12 cellular contexts compared by ENCODE assay signal in the genomic region with DNA sequence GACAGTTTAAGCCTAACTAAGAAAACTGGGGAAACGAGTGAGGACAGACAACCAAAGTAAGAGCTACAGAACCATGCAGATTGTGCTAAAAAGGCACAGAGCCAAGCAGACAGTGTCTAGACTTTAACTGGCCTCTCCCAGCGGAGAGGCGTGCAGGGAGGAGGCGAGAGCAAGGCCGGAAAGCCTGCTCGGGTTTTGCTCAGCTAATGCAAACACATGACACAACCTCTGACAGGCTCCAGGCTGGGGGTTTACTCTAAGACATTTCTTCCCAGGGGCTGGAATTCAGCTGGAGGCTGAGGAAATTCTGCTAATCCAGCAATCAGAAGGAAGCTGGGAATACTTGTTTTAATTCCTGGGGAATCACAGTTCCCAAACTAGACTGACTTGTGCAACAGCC. TPM values are rescaled to one million over a fixed set of nuclear protein-coding genes. Genes with fewer than 3 reads are reported as not detected.
DNase-seq lines count a peak whose midpoint lies in the region; ATAC-seq and TF ChIP-seq lines count a peak whose summit lies in the region.
"Had no signal": no experiment of that assay in that cellular context is flagged by ENCODE, and none has a peak within 500 bp of the region (broad histone marks: within the 10 kb centered on the region; RNA-seq: fewer than 3 reads in every experiment).

No MANE protein-coding gene starts in this region.

- no peak overlapping the region for H4K12ac ChIP-seq in trophoblast cell (ENCODE audit: low read depth, low read length)

- H3K36me3 ChIP-seq in brain microvascular endothelial cell (replicated peaks) (peaks cover 38% of the 10 kb centered on the region), trophoblast cell (ENCODE audit: control insufficient read depth in 1 of 2, insufficient read depth in 2 of 2, low read length in 2 of 2) (peaks cover 8 to 23% of the 10 kb centered on the region in 2 experiments)

- peaks cover 19% of the 10 kb centered on the region for H3K79me1 ChIP-seq in trophoblast cell (ENCODE audit: low read length)

- peak overlapping the region; percentile 2 for H3K14ac ChIP-seq in trophoblast cell (ENCODE audit: low read length)

- WGBS in trophoblast cell (ENCODE audit: extremely low coverage, insufficient coverage, insufficient read length): no CpG with 5 or more reads among the region's 6 CpGs

- H4K91ac ChIP-seq in trophoblast cell (ENCODE audit: low read depth, low read length): peak overlapping the region; percentile 15

- H3K4me3 ChIP-seq in brain microvascular endothelial cell (ENCODE audit: low read depth, low read length) (no peak overlapping the region), trophoblast cell (ENCODE audit: low read depth, low read length) (no peak overlapping the region)

- H3K4me2 ChIP-seq in trophoblast cell (ENCODE audit: low read length): peak overlapping the region; percentile 42

- no peaks in the 10 kb centered on the region for H3K9me3 ChIP-seq in trophoblast cell (ENCODE audit: insufficient read depth, low read depth, low read length)

- peak overlapping the region; percentile 35 for H2BK5ac ChIP-seq in trophoblast cell (ENCODE audit: low read depth, low read length, poor library complexity)

- no peaks in the 10 kb centered on the region for H3K27me3 ChIP-seq in brain microvascular endothelial cell (replicated peaks)
- H3K27me3 ChIP-seq in trophoblast cell (ENCODE audit: insufficient read depth, low read length): no peaks in the 10 kb centered on the region

- H3K9ac ChIP-seq in trophoblast cell (ENCODE audit: low read length): no peak overlapping the region

- H3K4me1 ChIP-seq in trophoblast cell (ENCODE audit: control insufficient read depth in 1 of 2, insufficient read depth in 2 of 2, low read length in 2 of 2): peaks cover 25 to 49% of the 10 kb centered on the region in 2 experiments

- no peak overlapping the region for H3K4ac ChIP-seq in trophoblast cell (ENCODE audit: low read depth, low read length)

- H2BK12ac ChIP-seq in trophoblast cell (ENCODE audit: low read length): no peak overlapping the region

- in situ Hi-C loops in brain microvascular endothelial cell (cut with HindIII; ENCODE audit: low pct_ligation_motif_present, low sequenced_read_pairs): no loop called here

- peak overlapping the region; percentile 7 for H3K18ac ChIP-seq in trophoblast cell (ENCODE audit: low read length)

- TF ChIP-seq CTCF in brain microvascular endothelial cell (IDR thresholded peaks at IDR 0.05; ENCODE audit: low read depth, low read length, missing control alignments): no peak

- intact Hi-C loops in left cardiac atrium (cut with DNase I): no loop called here

- ATAC-seq in left cardiac atrium: peak; percentile 83 to 94
- ATAC-seq in GM21737 (IDR thresholded peaks at IDR 0.05; ENCODE audit: unreplicated experiment): no peak

- peak overlapping the region; percentile 17 for H4K8ac ChIP-seq in trophoblast cell (ENCODE audit: low read depth, low read length)

- DNase-seq in AG20443 (ENCODE audit: low spot score): peak; percentile 45
- peak; percentile 95 for DNase-seq in brain microvascular endothelial cell
- peak; percentile 80 for DNase-seq in left cardiac atrium
- peak; percentile 53 to 54 for DNase-seq in trophoblast cell
- no peak for DNase-seq in cerebellar nuclear complex (lab: John Stamatoyannopoulos, UW)
- no peak for DNase-seq in activated CD4-positive, CD25-positive, alpha-beta regulatory T cell (lab: John Stamatoyannopoulos, UW)
- DNase-seq in superior temporal gyrus (ENCODE audit: extremely low spot score): no peak
- DNase-seq: activated CD8-positive, alpha-beta memory T cell treated with anti-CD3 and anti-CD28 coated beads, Interleukin-2, amount 50 U/mL, for 4 hours; NCI-H2081; posterior cingulate gyrus had no signal

- H2AK5ac ChIP-seq in trophoblast cell (ENCODE audit: low read length): no peak overlapping the region

- no peak overlapping the region for H3K23ac ChIP-seq in trophoblast cell (ENCODE audit: low read length)

- H3K27ac ChIP-seq in brain microvascular endothelial cell (peak overlapping the region; percentile 95), trophoblast cell (ENCODE audit: low read depth, low read length) (peak overlapping the region; percentile 95)

- H2AFZ ChIP-seq in trophoblast cell (ENCODE audit: insufficient read depth, low read length, poor library complexity): no peak overlapping the region

- H2BK120ac ChIP-seq in trophoblast cell (ENCODE audit: insufficient read depth, low read length, poor library complexity): no peak overlapping the region

- peaks cover 9% of the 10 kb centered on the region for H3K79me2 ChIP-seq in trophoblast cell (ENCODE audit: control insufficient read depth, insufficient read depth, low read length, poor library complexity)

RNA-seq across cellular contexts. Expression of a gene that starts 11.8 kb away (rescaled TPM):
- total RNA-seq in left cardiac atrium: 100 to 1,000 TPM; 376 to 503 TPM
- 507 and 510 TPM in 2 replicates for polyA plus RNA-seq in trophoblast cell (2013)
- total RNA-seq: B cell had no signal

Comparison
In these comparisons a context has a peak if more than half of its experiments do, and no peak if none do; other contexts are left out.
1. DNase-seq: peak in AG20443 (single experiment), brain microvascular endothelial cell (single experiment), left cardiac atrium (single experiment) and trophoblast cell (2 of 2); none in cerebellar nuclear complex (0 of 2), activated CD4-positive, CD25-positive, alpha-beta regulatory T cell (0 of 4) and superior temporal gyrus (single experiment).